ENCODE assay signal across 27 cellular contexts in genomic region chr14:54631016-54631415, GRCh38.
A peak's percentile ranks its signal among the peaks of the same experiment; 100 is the strongest.
DNase-seq lines count a peak whose midpoint lies in the region; ATAC-seq, FAIRE-seq and TF ChIP-seq lines count a peak whose summit lies in the region.
"Had no signal": no experiment of that assay in that cellular context is flagged by ENCODE, and none has a peak within 500 bp of the region (broad histone marks: within the 10 kb centered on the region; RNA-seq: fewer than 3 reads in every experiment).

No MANE protein-coding gene starts in this region.

- H3K79me2 ChIP-seq in K562 (ENCODE audit: control insufficient read depth, insufficient read depth, low read length) (no peaks in the 10 kb centered on the region; the same call in 2 of the 3 replicates), trophoblast cell (ENCODE audit: control insufficient read depth, insufficient read depth, low read length, poor library complexity) (peaks cover 1% of the 10 kb centered on the region)

- no peak for TF ChIP-seq POLR2A in K562 (conservative IDR thresholded peaks at IDR 0.05)

- no peaks in the 10 kb centered on the region for H3K79me1 ChIP-seq in trophoblast cell (ENCODE audit: low read length)

- H2BK120ac ChIP-seq in trophoblast cell (ENCODE audit: insufficient read depth, low read length, poor library complexity): no peak overlapping the region

- H3K9me1 ChIP-seq in K562 (ENCODE audit: control insufficient read depth, insufficient read depth, low read length): no peaks in the 10 kb centered on the region

- H3K4me2 ChIP-seq in K562 (ENCODE audit: insufficient read depth, low read length): no peak overlapping the region
- no peak overlapping the region for H3K4me2 ChIP-seq in trophoblast cell (ENCODE audit: low read length)
- H3K4me2 ChIP-seq: BLaER1 had no signal

- no peak overlapping the region for H3K23ac ChIP-seq in trophoblast cell (ENCODE audit: low read length)

- H3K27ac ChIP-seq in K562 (ENCODE audit: extremely low read depth, low read depth, low read length) (no peak overlapping the region), trophoblast cell (ENCODE audit: low read depth, low read length) (no peak overlapping the region)
- H3K27ac ChIP-seq: BLaER1 had no signal

- TF ChIP-seq EP300 in K562 (IDR thresholded peaks at IDR 0.05; ENCODE audit: low read length): no peak

- no peak overlapping the region for H4K12ac ChIP-seq in trophoblast cell (ENCODE audit: low read depth, low read length)

- no peak for ATAC-seq in K562
- no peak for ATAC-seq in HG03025 (IDR thresholded peaks at IDR 0.05; ENCODE audit: low FRiP score, unreplicated experiment)
- no peak for ATAC-seq in GM21786 (IDR thresholded peaks at IDR 0.05; ENCODE audit: unreplicated experiment)
- ATAC-seq: GM12878 had no signal

- BruUV-seq in K562 (replicated peaks; lab: Mats Ljungman, UMichigan): no TSS peak

- peak overlapping the region; percentile 27 for H3K4ac ChIP-seq in trophoblast cell (ENCODE audit: low read depth, low read length)

- intact Hi-C loops in K562 (cut with micrococcal nuclease): no loop called here

- in situ Hi-C loops in K562 (cut with MboI): no loop called here

- H3K4me1 ChIP-seq in K562 (replicated peaks in 1 of 2; ENCODE audit: control insufficient read depth in 2 of 2, insufficient read depth in 2 of 2, low read length in 2 of 2) (no peaks in the 10 kb centered on the region; a peak in 1 of 5 replicates), trophoblast cell (ENCODE audit: control insufficient read depth in 1 of 2, insufficient read depth in 2 of 2, low read length in 2 of 2) (peaks cover 0 to 5% of the 10 kb centered on the region in 2 experiments)
- H3K4me1 ChIP-seq: BE2C had no signal

- no peak for TF ChIP-seq RAD21 in K562 (CRISPR knock-in tag; conservative IDR thresholded peaks at IDR 0.05 in 1 of 2, IDR thresholded peaks at IDR 0.05 in 1 of 2)

- no peak overlapping the region for H4K91ac ChIP-seq in trophoblast cell (ENCODE audit: low read depth, low read length)

- peak; percentile 33 for FAIRE-seq in HTR-8/SVneo (lab: Jason Lieb, UNC)
- FAIRE-seq in K562 (lab: Jason Lieb, UNC): no peak
- FAIRE-seq: A204.1, GM12878, GM12892, GM18507 had no signal

- peak overlapping the region; percentile 49 for H3K18ac ChIP-seq in trophoblast cell (ENCODE audit: low read length)

- H3K14ac ChIP-seq in trophoblast cell (ENCODE audit: low read length): no peak overlapping the region

- H2BK5ac ChIP-seq in trophoblast cell (ENCODE audit: low read depth, low read length, poor library complexity): no peak overlapping the region

- POLR2A ChIA-PET in K562 (lab: Yijun Ruan, JAX): interaction anchor here (0.7 to 1.7 kb wide), 4 partner anchors 9 to 70 kb away, joined by 3 to 6 read pairs (median 4); no protein-coding TSS in a partner anchor

- H3K9me3 ChIP-seq in K562 (replicated peaks; ENCODE audit: control insufficient read depth, insufficient read depth, low read depth, low read length): no peaks in the 10 kb centered on the region
- no peaks in the 10 kb centered on the region for H3K9me3 ChIP-seq in trophoblast cell (ENCODE audit: insufficient read depth, low read depth, low read length)

- H4K8ac ChIP-seq in trophoblast cell (ENCODE audit: low read depth, low read length): no peak overlapping the region

- H4K20me1 ChIP-seq in K562 (replicated peaks; ENCODE audit: control insufficient read depth, insufficient read depth, low read length): no peaks in the 10 kb centered on the region

- H3K9ac ChIP-seq in K562 (ENCODE audit: insufficient read depth in 1 of 2, low read depth in 2 of 2, low read length in 2 of 2) (no peak overlapping the region), trophoblast cell (ENCODE audit: low read length) (no peak overlapping the region)
- H3K9ac ChIP-seq: BLaER1 had no signal

- DNase-seq in HTR-8/SVneo (ENCODE audit: insufficient read length, low spot score) (no peak), K562 (ENCODE audit: extremely low read depth in 1 of 4, low spot score in 3 of 4) (no peak), trophoblast cell (no peak), NCI-H446 (lab: John Stamatoyannopoulos, UW) (no peak)
- DNase-seq in activated effector memory CD4-positive, alpha-beta T cell treated with anti-CD3 and anti-CD28 coated beads, Interleukin-2, amount 50 U/mL, for 16 hours: no peak
- DNase-seq: 8988T; ACHN; BE2C; C1 segment of cervical spinal cord; CD4-positive, alpha-beta memory T cell; CD4-positive, CD25-positive, alpha-beta regulatory T cell; CD8-positive, alpha-beta memory T cell; COR-L47; DMS 273 treated with DMSO at 0.1 percent for 48 hours; DMS153; DMS53; DMS79; DND-41; EL; GDM1 had no signal

- H3K27me3 ChIP-seq in K562 (ENCODE audit: control insufficient read depth in 2 of 2, insufficient read depth in 2 of 2, low read length in 2 of 2) (no peaks in the 10 kb centered on the region), trophoblast cell (ENCODE audit: insufficient read depth, low read length) (no peaks in the 10 kb centered on the region)
- H3K27me3 ChIP-seq: BE2C, BLaER1 had no signal

- 0% methylated on average over 1 of the region's 1 CpG for WGBS in K562 (ENCODE audit: insufficient coverage, low coverage, missing lambda C conversion rate)
- whole genome bisulfite sequencing in trophoblast cell (ENCODE audit: extremely low coverage, insufficient coverage, insufficient read length): no CpG with 5 or more reads among the region's 1 CpG

- no peak overlapping the region for H3K4me3 ChIP-seq in K562
- H3K4me3 ChIP-seq in trophoblast cell (ENCODE audit: low read depth, low read length): no peak overlapping the region
- H3K4me3 ChIP-seq: BLaER1, GM12878 had no signal

- H2AFZ ChIP-seq in K562 (ENCODE audit: low read depth, low read length): no peak overlapping the region
- no peak overlapping the region for H2AFZ ChIP-seq in trophoblast cell (ENCODE audit: insufficient read depth, low read length, poor library complexity)

- CTCF ChIA-PET in K562 (lab: Yijun Ruan, JAX; ENCODE audit: low intra/inter-chr PET ratio): no interaction called here

- no peak for TF ChIP-seq CTCF in K562 (IDR thresholded peaks at IDR 0.05 in 2 of 3, conservative IDR thresholded peaks at IDR 0.05 in 1 of 3; ENCODE audit: insufficient read depth in 2 of 3, low read depth in 1 of 3, low read length in 3 of 3)

- H3K36me3 ChIP-seq in K562 (ENCODE audit: control insufficient read depth, insufficient read depth, low read length) (no peaks in the 10 kb centered on the region), trophoblast cell (ENCODE audit: control insufficient read depth in 1 of 2, insufficient read depth in 2 of 2, low read length in 2 of 2) (peaks cover 0 to 2% of the 10 kb centered on the region in 2 experiments)
- H3K36me3 ChIP-seq: BE2C had no signal

- no peak overlapping the region for H2AK5ac ChIP-seq in trophoblast cell (ENCODE audit: low read length)

- no peak overlapping the region for H2BK12ac ChIP-seq in trophoblast cell (ENCODE audit: low read length)

TF ChIP-seq in K562, 482 proteins besides CTCF, POLR2A, EP300 and RAD21:
- TF ChIP-seq RBM25 (IDR thresholded peaks at IDR 0.05; ENCODE audit: low read depth, low read length, severe bottlenecking): peak; percentile 23
- TF ChIP-seq TAF15 (IDR thresholded peaks at IDR 0.05; ENCODE audit: low read depth, low read length): no peak
- peak; percentile 90 for TF ChIP-seq ZNF134 (CRISPR knock-in tag; conservative IDR thresholded peaks at IDR 0.05)
- no peak for TF ChIP-seq CHD2 (IDR thresholded peaks at IDR 0.05; ENCODE audit: low read depth, low read length)
- TF ChIP-seq RBM34 (IDR thresholded peaks at IDR 0.05; ENCODE audit: borderline replicate concordance, insufficient read depth, low read length): no peak
